12 cellular contexts compared by ENCODE assay signal in the genomic region with DNA sequence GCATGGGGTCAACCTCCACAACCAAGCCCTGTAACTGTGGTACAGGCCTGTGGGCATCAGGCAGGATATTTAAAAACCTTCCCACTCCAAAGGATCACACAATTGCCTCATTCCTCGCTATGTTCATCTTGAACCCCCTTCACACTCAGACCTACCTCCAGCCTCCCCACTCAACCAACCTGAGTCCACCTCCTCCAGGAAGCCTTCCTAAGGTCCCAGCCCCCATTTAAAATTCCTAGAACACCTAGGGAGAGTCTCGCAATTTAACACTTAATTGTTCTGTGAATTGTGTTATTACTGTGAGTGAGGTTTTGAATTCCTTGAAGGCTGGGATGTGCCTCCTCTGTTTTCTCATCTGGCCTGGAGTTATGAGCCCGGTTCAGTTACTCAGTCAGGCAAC.
DNase-seq lines count a peak whose midpoint lies in the region; ATAC-seq and TF ChIP-seq lines count a peak whose summit lies in the region.
"Had no signal": no experiment of that assay in that cellular context is flagged by ENCODE, and none has a peak within 500 bp of the region (broad histone marks: within the 10 kb centered on the region; RNA-seq: fewer than 3 reads in every experiment).

No MANE protein-coding gene starts in this region.

- H3K4me1 Mint-ChIP-seq in GM23338 = peaks cover 26% of the 10 kb centered on the region
- peaks cover 75% of the 10 kb centered on the region for H3K4me1 Mint-ChIP-seq in activated T-helper 1 cell treated with anti-CD3 and anti-CD28 coated beads, Interleukin-12 subunit alpha, Interleukin-12 subunit beta, Interleukin-2, Interleukin-4 antibody, amounts not matched to agents 30 ng/mL and 10 ng/mL and 1 ng/mL, durations not matched to agents 14 hours and 24 hours and 36 hours (ENCODE audit: low read depth)
- peaks cover 29% of the 10 kb centered on the region for H3K4me1 Mint-ChIP-seq in activated T-cell treated with anti-CD3 and anti-CD28 coated beads, Interleukin-2, amount 50 U/mL, for 24 hours (ENCODE audit: low read depth)

- H3K27ac Mint-ChIP-seq in GM23338 = no peak overlapping the region
- peak overlapping the region; percentile 76 for H3K27ac Mint-ChIP-seq in activated T-helper 1 cell treated with anti-CD3 and anti-CD28 coated beads, Interleukin-12 subunit alpha, Interleukin-12 subunit beta, Interleukin-2, Interleukin-4 antibody, amounts not matched to agents 30 ng/mL and 10 ng/mL and 1 ng/mL, durations not matched to agents 14 hours and 24 hours and 36 hours
- H3K27ac Mint-ChIP-seq in activated T-cell treated with anti-CD3 and anti-CD28 coated beads, Interleukin-2, amount 50 U/mL, for 24 hours = no peak overlapping the region

- H3K79me2 ChIP-seq in GM23338 (replicated peaks; ENCODE audit: insufficient read depth) = no peaks in the 10 kb centered on the region
- no peaks in the 10 kb centered on the region for H3K79me2 ChIP-seq in fibroblast of lung (ENCODE audit: control insufficient read depth, insufficient read depth, low read length)

- H3K4me2 ChIP-seq in GM23338 (no peak overlapping the region), fibroblast of lung (ENCODE audit: extremely low read depth, insufficient read depth, low read length) (no peak overlapping the region)

- H3K27me3 ChIP-seq in GM23338 (ENCODE audit: insufficient read depth) (no peaks in the 10 kb centered on the region), fibroblast of lung (ENCODE audit: control insufficient read depth, insufficient read depth, low read length) (no peaks in the 10 kb centered on the region), psoas muscle (ENCODE audit: insufficient read depth in 3 of 3, low read length in 2 of 3) (peaks cover 0 to 7% (median 0%) of the 10 kb centered on the region in 3 donors)
- H3K27me3 ChIP-seq: BE2C had no signal

- WGBS in psoas muscle, 3 donors = 89 to 90% (median 89%) methylated on average over 3 of the region's 3 CpGs

- H3K9me2 ChIP-seq in GM23338 (ENCODE audit: insufficient read depth) = no peaks in the 10 kb centered on the region

- intact Hi-C loops in activated T-helper 1 cell treated with anti-CD3 and anti-CD28 coated beads, Interleukin-12 subunit alpha, Interleukin-12 subunit beta, Interleukin-2, Interleukin-4 antibody, amounts not matched to agents 30 ng/mL and 10 ng/mL and 1 ng/mL, durations not matched to agents 14 hours and 24 hours and 36 hours (cut with micrococcal nuclease) = no loop called here
- intact Hi-C loops in psoas muscle (cut with DNase I) = no loop called here

- no peaks in the 10 kb centered on the region for H4K20me1 ChIP-seq in GM23338 (replicated peaks; ENCODE audit: insufficient read depth)
- no peaks in the 10 kb centered on the region for H4K20me1 ChIP-seq in fibroblast of lung (ENCODE audit: control insufficient read depth, extremely low read depth, insufficient read depth, low read length)

- no peak overlapping the region for H3K4me3 ChIP-seq in GM23338
- no peak overlapping the region for H3K4me3 ChIP-seq in fibroblast of lung (replicated peaks in 1 of 4; ENCODE audit: control extremely low read depth in 1 of 4, insufficient read depth in 1 of 4, low read depth in 3 of 4, low read length in 4 of 4)
- H3K4me3 ChIP-seq in skin epidermis = no peak overlapping the region
- no peak overlapping the region for H3K4me3 ChIP-seq in psoas muscle

- DNase-seq in GM23338 (ENCODE audit: low spot score) (no peak), fibroblast of lung (ENCODE audit: low read depth in 2 of 2) (no peak), psoas muscle (no peak), left lobe of liver (ENCODE audit: low spot score) (no peak)
- DNase-seq in activated T-helper 1 cell treated with anti-CD3 and anti-CD28 coated beads, Interleukin-12 subunit alpha, Interleukin-12 subunit beta, Interleukin-2, Interleukin-4 antibody, amounts not matched to agents 30 ng/mL and 10 ng/mL and 1 ng/mL, durations not matched to agents 14 hours and 24 hours and 36 hours (ENCODE audit: low spot score) = no peak
- DNase-seq in activated T-cell treated with anti-CD3 and anti-CD28 coated beads, Interleukin-2, amount 50 U/mL, for 24 hours = no peak
- DNase-seq: activated CD4-positive, CD25-positive, alpha-beta regulatory T cell; NCI-H1417 treated with DMSO at 0.1 percent for 48 hours; nucleus accumbens had no signal

- no peaks in the 10 kb centered on the region for H3K36me3 Mint-ChIP-seq in GM23338 (ENCODE audit: low read depth)
- H3K36me3 Mint-ChIP-seq in activated T-helper 1 cell treated with anti-CD3 and anti-CD28 coated beads, Interleukin-12 subunit alpha, Interleukin-12 subunit beta, Interleukin-2, Interleukin-4 antibody, amounts not matched to agents 30 ng/mL and 10 ng/mL and 1 ng/mL, durations not matched to agents 14 hours and 24 hours and 36 hours (ENCODE audit: low read depth) = peaks cover 4% of the 10 kb centered on the region
- H3K36me3 Mint-ChIP-seq in activated T-cell treated with anti-CD3 and anti-CD28 coated beads, Interleukin-2, amount 50 U/mL, for 24 hours (ENCODE audit: low read depth) = no peaks in the 10 kb centered on the region

- ATAC-seq in GM23338 = no peak
- ATAC-seq in psoas muscle = no peak
- ATAC-seq in left lobe of liver = no peak
- no peak for ATAC-seq in HG03354 (IDR thresholded peaks at IDR 0.05; ENCODE audit: poor library complexity, severe bottlenecking, unreplicated experiment)

- H3K27me3 Mint-ChIP-seq in GM23338 (ENCODE audit: insufficient read depth, low read depth, poor library complexity) = peaks cover 7% of the 10 kb centered on the region
- H3K27me3 Mint-ChIP-seq in activated T-helper 1 cell treated with anti-CD3 and anti-CD28 coated beads, Interleukin-12 subunit alpha, Interleukin-12 subunit beta, Interleukin-2, Interleukin-4 antibody, amounts not matched to agents 30 ng/mL and 10 ng/mL and 1 ng/mL, durations not matched to agents 14 hours and 24 hours and 36 hours (ENCODE audit: insufficient read depth) = peaks cover 2% of the 10 kb centered on the region
- no peaks in the 10 kb centered on the region for H3K27me3 Mint-ChIP-seq in activated T-cell treated with anti-CD3 and anti-CD28 coated beads, Interleukin-2, amount 50 U/mL, for 24 hours

- no peak overlapping the region for H3K4me3 Mint-ChIP-seq in GM23338
- no peak overlapping the region for H3K4me3 Mint-ChIP-seq in activated T-helper 1 cell treated with anti-CD3 and anti-CD28 coated beads, Interleukin-12 subunit alpha, Interleukin-12 subunit beta, Interleukin-2, Interleukin-4 antibody, amounts not matched to agents 30 ng/mL and 10 ng/mL and 1 ng/mL, durations not matched to agents 14 hours and 24 hours and 36 hours
- no peak overlapping the region for H3K4me3 Mint-ChIP-seq in activated T-cell treated with anti-CD3 and anti-CD28 coated beads, Interleukin-2, amount 50 U/mL, for 24 hours

- no peaks in the 10 kb centered on the region for H3F3A ChIP-seq in GM23338 (replicated peaks; ENCODE audit: low read depth)

- H3K9me3 Mint-ChIP-seq in GM23338 = no peaks in the 10 kb centered on the region
- H3K9me3 Mint-ChIP-seq in activated T-helper 1 cell treated with anti-CD3 and anti-CD28 coated beads, Interleukin-12 subunit alpha, Interleukin-12 subunit beta, Interleukin-2, Interleukin-4 antibody, amounts not matched to agents 30 ng/mL and 10 ng/mL and 1 ng/mL, durations not matched to agents 14 hours and 24 hours and 36 hours = no peaks in the 10 kb centered on the region
- H3K9me3 Mint-ChIP-seq in activated T-cell treated with anti-CD3 and anti-CD28 coated beads, Interleukin-2, amount 50 U/mL, for 24 hours = no peaks in the 10 kb centered on the region

- TF ChIP-seq CTCF in GM23338 (conservative IDR thresholded peaks at IDR 0.05; ENCODE audit: low read depth in 2 of 2) (no peak), fibroblast of lung (conservative IDR thresholded peaks at IDR 0.05 in 1 of 2, IDR thresholded peaks at IDR 0.05 in 1 of 2; ENCODE audit: low read depth in 1 of 2, low read length in 2 of 2) (no peak), psoas muscle (IDR thresholded peaks at IDR 0.05) (no peak)

- peak overlapping the region; percentile 54; the same call in 1 of the 2 replicates for H2AFZ ChIP-seq in GM23338
- H2AFZ ChIP-seq in fibroblast of lung (ENCODE audit: low read length) = no peak overlapping the region

- H3K36me3 ChIP-seq in GM23338 (ENCODE audit: insufficient read depth) = no peaks in the 10 kb centered on the region
- H3K36me3 ChIP-seq in fibroblast of lung (ENCODE audit: control insufficient read depth, insufficient read depth, low read length) = no peaks in the 10 kb centered on the region
- H3K36me3 ChIP-seq in psoas muscle (ENCODE audit: insufficient read depth in 1 of 2, low read depth in 1 of 2) = no peaks in the 10 kb centered on the region
- H3K36me3 ChIP-seq: BE2C had no signal

- no peak overlapping the region for H3K9ac ChIP-seq in fibroblast of lung (ENCODE audit: insufficient read depth, low read length)

- no peaks in the 10 kb centered on the region for H3K9me3 ChIP-seq in fibroblast of lung (ENCODE audit: control insufficient read depth, insufficient read depth, low read depth, low read length)
- no peaks in the 10 kb centered on the region for H3K9me3 ChIP-seq in psoas muscle
- H3K9me3 ChIP-seq: BE2C had no signal

- H3K4me1 ChIP-seq in GM23338 (ENCODE audit: insufficient read depth) (peaks cover 3% of the 10 kb centered on the region), fibroblast of lung (ENCODE audit: control insufficient read depth, extremely low read depth, insufficient read depth, low read length) (peaks cover 28% of the 10 kb centered on the region), psoas muscle (no peaks in the 10 kb centered on the region)
- H3K4me1 ChIP-seq: BE2C had no signal

- no peak overlapping the region for H3K27ac ChIP-seq in GM23338 (ENCODE audit: low read depth)
- H3K27ac ChIP-seq in fibroblast of lung (ENCODE audit: insufficient read depth, low read length) = peak overlapping the region; percentile 99
- peak overlapping the region in 12 of 21 experiments; percentile 13 to 80 (median 50) for H3K27ac ChIP-seq in skin epidermis
- no peak overlapping the region for H3K27ac ChIP-seq in psoas muscle

TF ChIP-seq in GM23338, 12 proteins besides CTCF, POLR2A, EP300 and RAD21 (continues in another document):
- TF ChIP-seq POLR2AphosphoS5 (IDR thresholded peaks at IDR 0.05; ENCODE audit: low read depth) (no peak), NANOG (IDR thresholded peaks at IDR 0.05; ENCODE audit: borderline replicate concordance) (no peak)

Comparison
In these comparisons a context has a peak if more than half of its experiments do, and no peak if none do; other contexts are left out.
1. H3K27ac ChIP-seq: peak in fibroblast of lung (single experiment) and skin epidermis (12 of 21); none in GM23338 (single experiment) and psoas muscle (single experiment).